Comparison of ENCODE assay signal across 31 cellular contexts in the genomic region with DNA sequence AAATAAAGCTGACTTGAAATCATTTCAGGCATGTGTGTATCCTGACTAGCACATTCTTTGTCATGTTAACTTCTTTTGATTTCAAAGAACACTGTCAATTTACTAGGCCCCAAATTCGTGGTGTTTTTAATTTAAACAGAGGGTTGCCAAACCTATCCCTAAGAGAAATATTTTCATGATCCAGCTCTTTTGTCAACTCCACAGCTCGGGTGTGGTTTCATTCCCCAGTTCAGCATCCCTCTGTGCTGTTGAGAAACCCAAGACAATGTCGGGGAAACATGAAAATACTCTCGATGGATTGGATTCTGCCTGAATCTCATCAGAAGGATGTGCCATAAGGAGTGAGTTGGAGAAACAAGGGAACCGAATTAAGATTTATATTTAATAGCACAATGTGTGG.
"Had no signal": no experiment of that assay in that cellular context is flagged by ENCODE, and none has a peak within 500 bp of the region (broad histone marks: within the 10 kb centered on the region; RNA-seq: fewer than 3 reads in every experiment).

No MANE protein-coding gene starts in this region.

- H3K27ac ChIP-seq: adrenal gland, body of pancreas, colonic mucosa, epithelial cell of prostate, esophagus squamous epithelium, foreskin keratinocyte, gastrocnemius medialis, heart left ventricle, WERI-Rb-1 had no signal

- H3K27ac Mint-ChIP-seq: activated B cell treated with CpG ODN at 0.5 μM for 24 hours; activated CD8-positive, alpha-beta T cell treated with anti-CD3 and anti-CD28 coated beads for 36 hours; activated naive CD8-positive, alpha-beta T cell; activated T-helper 17 cell treated with anti-CD3 and anti-CD28 coated beads, Interleukin-2, amount 50 U/mL, for 72 hours; T-helper 17 cell; T-helper 2 cell treated with Interferon-gamma antibody and Interleukin-4, amounts not matched to agents 5 μg/mL and 100 μg/mL, for 36 hours had no signal

- H3K4me3 ChIP-seq: adrenal gland, body of pancreas, colonic mucosa, esophagus squamous epithelium, gastrocnemius medialis, heart left ventricle had no signal

- H3K36me3 ChIP-seq: adrenal gland, colonic mucosa, esophagus squamous epithelium, gastrocnemius medialis, heart left ventricle, WERI-Rb-1 had no signal

- DNase-seq: activated B cell treated with CpG ODN at 0.5 μM for 24 hours; activated CD4-positive, alpha-beta T cell treated with anti-CD3 and anti-CD28 coated beads for 48 hours; activated CD4-positive, alpha-beta T cell treated with anti-CD3 and anti-CD28 coated beads, Interleukin-2, amount 50 U/mL, for 1 hour; activated CD4-positive, alpha-beta T cell treated with anti-CD3 and anti-CD28 coated beads, Interleukin-2, amount 50 U/mL, for 48 hours; activated CD8-positive, alpha-beta memory T cell treated with anti-CD3 and anti-CD28 coated beads for 24 hours; activated CD8-positive, alpha-beta T cell treated with anti-CD3 and anti-CD28 coated beads for 36 hours; activated effector memory CD4-positive, alpha-beta T cell treated with Interleukin-2 at 50 U/mL for 16 hours; activated gamma-delta T cell treated with Interleukin-2 at 50 U/mL for 16 hours; activated naive CD4-positive, alpha-beta T cell treated with anti-CD3 and anti-CD28 coated beads, Interleukin-2, amount 50 U/mL, for 16 hours; activated naive CD4-positive, alpha-beta T cell treated with Interleukin-2 at 50 U/mL for 16 hours; activated T-cell treated with anti-CD3 and anti-CD28 coated beads, Interleukin-2, amount 50 U/mL, for 4 hours; adrenal gland; amygdala; aorta; body of pancreas; caudate nucleus; colonic mucosa; effector CD8-positive, alpha-beta T cell; esophagus squamous epithelium; foreskin keratinocyte; gastrocnemius medialis; glutamatergic neuron; heart left ventricle; T-helper 1 cell; T-helper 17 cell; T1000; WERI-Rb-1 had no signal

- H3K4me1 Mint-ChIP-seq: activated B cell treated with CpG ODN at 0.5 μM for 24 hours; activated T-helper 17 cell treated with anti-CD3 and anti-CD28 coated beads, Interleukin-2, amount 50 U/mL, for 72 hours had no signal

- H3K4me1 ChIP-seq: adrenal gland, colonic mucosa had no signal

- H3K9me3 Mint-ChIP-seq: activated B cell treated with CpG ODN at 0.5 μM for 24 hours; activated CD8-positive, alpha-beta T cell treated with anti-CD3 and anti-CD28 coated beads for 36 hours; activated T-cell treated with anti-CD3 and anti-CD28 coated beads, Interleukin-2, amount 50 U/mL, for 4 hours; activated T-helper 17 cell treated with anti-CD3 and anti-CD28 coated beads, Interleukin-2, amount 50 U/mL, for 72 hours; T-helper 2 cell treated with Interferon-gamma antibody and Interleukin-4, amounts not matched to agents 5 μg/mL and 100 μg/mL, for 36 hours had no signal

- H3K27me3 ChIP-seq: adrenal gland, body of pancreas, colonic mucosa, esophagus squamous epithelium, foreskin keratinocyte, gastrocnemius medialis, heart left ventricle had no signal

- H3K4me3 Mint-ChIP-seq: activated B cell treated with CpG ODN at 0.5 μM for 24 hours; activated CD8-positive, alpha-beta T cell treated with anti-CD3 and anti-CD28 coated beads for 36 hours; activated naive CD8-positive, alpha-beta T cell; activated T-cell treated with anti-CD3 and anti-CD28 coated beads, Interleukin-2, amount 50 U/mL, for 4 hours; activated T-helper 17 cell treated with anti-CD3 and anti-CD28 coated beads, Interleukin-2, amount 50 U/mL, for 72 hours; T-helper 17 cell; T-helper 2 cell treated with Interferon-gamma antibody and Interleukin-4, amounts not matched to agents 5 μg/mL and 100 μg/mL, for 36 hours had no signal

- H3K27me3 Mint-ChIP-seq: activated B cell treated with CpG ODN at 0.5 μM for 24 hours; activated CD8-positive, alpha-beta T cell treated with anti-CD3 and anti-CD28 coated beads for 36 hours; activated naive CD8-positive, alpha-beta T cell; activated T-helper 17 cell treated with anti-CD3 and anti-CD28 coated beads, Interleukin-2, amount 50 U/mL, for 72 hours; T-helper 17 cell had no signal

- H3K9me3 ChIP-seq: adrenal gland, body of pancreas, colonic mucosa, esophagus squamous epithelium, gastrocnemius medialis, heart left ventricle had no signal
